10 cellular contexts compared by ENCODE assay signal in the genomic region with DNA sequence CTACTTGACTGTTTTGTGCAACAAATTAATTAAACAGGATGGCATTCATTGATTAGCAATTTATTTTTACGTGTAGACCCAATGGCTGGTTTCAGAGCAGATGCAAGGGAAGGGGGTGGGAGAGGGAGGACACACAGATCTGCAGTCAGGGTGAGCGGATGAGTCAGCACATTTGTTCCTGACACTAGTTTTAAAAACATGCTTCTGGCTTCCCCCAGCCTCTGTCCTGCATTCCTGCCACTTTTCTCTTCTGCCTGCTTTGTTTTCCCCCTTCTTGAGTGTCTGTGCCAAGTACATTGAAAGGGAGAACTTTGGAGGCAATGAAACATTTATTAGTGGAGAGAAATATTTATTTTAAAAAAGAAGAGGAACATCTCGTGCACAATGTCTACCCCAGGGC. TPM values are rescaled to one million over a fixed set of nuclear protein-coding genes. Genes with fewer than 3 reads are reported as not detected.
DNase-seq lines count a peak whose midpoint lies in the region; ATAC-seq and TF ChIP-seq lines count a peak whose summit lies in the region.
"Had no signal": no experiment of that assay in that cellular context is flagged by ENCODE, and none has a peak within 500 bp of the region (broad histone marks: within the 10 kb centered on the region; RNA-seq: fewer than 3 reads in every experiment).

No MANE protein-coding gene starts in this region.

- DNase-seq in AG04450 (ENCODE audit: low read depth, low spot score): peak; percentile 70
- peak; percentile 74 for DNase-seq in MG63
- DNase-seq in cardiac fibroblast (ENCODE audit: low read depth in 2 of 2): peak; percentile 87 to 93
- peak; percentile 88 for DNase-seq in mesenchymal stem cell
- DNase-seq in LoVo (ENCODE audit: low spot score): no peak
- DNase-seq in central memory CD4-positive, alpha-beta T cell: no peak
- no peak for DNase-seq in AML-193 (lab: John Stamatoyannopoulos, UW)
- DNase-seq: GF-D8, heart left ventricle had no signal

- WGBS in mesenchymal stem cell: 7% methylated on average over 2 of the region's 3 CpGs

- H2BK120ac ChIP-seq in mesenchymal stem cell (ENCODE audit: low read depth, low read length): peak overlapping the region; percentile 73

- no peak overlapping the region for H2AFZ ChIP-seq in mesenchymal stem cell (ENCODE audit: low read depth, low read length)

- no peaks in the 10 kb centered on the region for H3K36me3 ChIP-seq in MG63
- peaks cover 8 to 23% of the 10 kb centered on the region in 2 experiments for H3K36me3 ChIP-seq in mesenchymal stem cell (ENCODE audit: control insufficient read depth in 1 of 2, insufficient read depth in 2 of 2, low read depth in 1 of 2, low read length in 2 of 2)

- H3K4me3 ChIP-seq in AG04450 (ENCODE audit: low read depth, low read length) (no peak overlapping the region), MG63 (no peak overlapping the region), cardiac fibroblast (replicated peaks in 1 of 2; ENCODE audit: low read depth in 2 of 2, low read length in 2 of 2) (no peak overlapping the region), mesenchymal stem cell (ENCODE audit: insufficient read depth in 1 of 2, low read depth in 1 of 2, low read length in 2 of 2) (no peak overlapping the region)
- H3K4me3 ChIP-seq: heart left ventricle had no signal

- POLR2A ChIA-PET in AG04450 (lab: Yijun Ruan, JAX): interaction anchor here (1.3 to 1.9 kb wide), 2 partner anchors 28 to 52 kb away, joined by 3 to 5 read pairs; a partner anchor contains a TSS

- ATAC-seq in GM21390 (IDR thresholded peaks at IDR 0.05; ENCODE audit: unreplicated experiment): no peak

- no peak overlapping the region for H3K14ac ChIP-seq in mesenchymal stem cell (ENCODE audit: low read length in 2 of 2)

- no peaks in the 10 kb centered on the region for H3K9me3 ChIP-seq in AG04450 (ENCODE audit: control insufficient read depth, insufficient read depth, low read length)
- H3K9me3 ChIP-seq in MG63: no peaks in the 10 kb centered on the region
- no peaks in the 10 kb centered on the region for H3K9me3 ChIP-seq in mesenchymal stem cell (ENCODE audit: control insufficient read depth, low read length)
- H3K9me3 ChIP-seq: heart left ventricle had no signal

- H3K23ac ChIP-seq in mesenchymal stem cell (ENCODE audit: low read length in 2 of 2): no peak overlapping the region

- H2AK5ac ChIP-seq in mesenchymal stem cell (ENCODE audit: low read length, severe bottlenecking): no peak overlapping the region

- H3K9ac ChIP-seq in mesenchymal stem cell (ENCODE audit: low read length): peak overlapping the region; percentile 24

- no peak overlapping the region for H3K18ac ChIP-seq in mesenchymal stem cell (ENCODE audit: low read depth in 1 of 2, low read length in 2 of 2)

- no peak overlapping the region for H3K4me2 ChIP-seq in mesenchymal stem cell (ENCODE audit: low read length, poor library complexity, severe bottlenecking)

- H3K4me1 ChIP-seq in mesenchymal stem cell (ENCODE audit: control insufficient read depth, insufficient read depth, low read depth, low read length): peaks cover 29% of the 10 kb centered on the region

- CTCF ChIA-PET in AG04450 (lab: Charles Lee): interaction anchor here (0.6 to 1.1 kb wide), 3 partner anchors 192 to 1589 kb away, joined by 3 to 4 read pairs (median 3); no protein-coding TSS in a partner anchor

- H3K79me1 ChIP-seq in mesenchymal stem cell (replicated peaks; ENCODE audit: low read length, poor library complexity, severe bottlenecking): peaks cover 6% of the 10 kb centered on the region

- H4K8ac ChIP-seq in mesenchymal stem cell (ENCODE audit: low read length): no peak overlapping the region

- no peak overlapping the region for H2BK12ac ChIP-seq in mesenchymal stem cell (ENCODE audit: low read length in 2 of 2)

- no peak for TF ChIP-seq CTCF in AG04450 (IDR thresholded peaks at IDR 0.05; ENCODE audit: low read depth, low read length)
- TF ChIP-seq CTCF in cardiac fibroblast (IDR thresholded peaks at IDR 0.05; ENCODE audit: low read depth, low read length): no peak

- no peak overlapping the region for H2BK5ac ChIP-seq in mesenchymal stem cell (ENCODE audit: low read depth, low read length, poor library complexity, severe bottlenecking)

- no peak overlapping the region for H4K91ac ChIP-seq in mesenchymal stem cell (ENCODE audit: low read length)

- H3K27me3 ChIP-seq in AG04450 (ENCODE audit: control insufficient read depth, insufficient read depth, low read length) (no peaks in the 10 kb centered on the region), MG63 (no peaks in the 10 kb centered on the region), mesenchymal stem cell (ENCODE audit: control insufficient read depth in 1 of 2, insufficient read depth in 1 of 2, low read length in 2 of 2) (no peaks in the 10 kb centered on the region)
- H3K27me3 ChIP-seq: heart left ventricle had no signal

- no peak overlapping the region for H3K4ac ChIP-seq in mesenchymal stem cell (ENCODE audit: low read depth in 1 of 2, low read length in 2 of 2)

- no peak overlapping the region for H2BK15ac ChIP-seq in mesenchymal stem cell (ENCODE audit: low read depth, poor library complexity, severe bottlenecking)

- H3K27ac ChIP-seq in AG04450 (ENCODE audit: low read depth, low read length) (peak overlapping the region; percentile 61), mesenchymal stem cell (ENCODE audit: low read length, poor library complexity, severe bottlenecking) (peak overlapping the region; percentile 88)

RNA-seq across cellular contexts. Expression of a gene that starts 52.1 kb away (rescaled TPM):
- polyA plus RNA-seq in AG04450 (2011; rRNA removed): 106 and 114 TPM in 2 replicates
- polyA minus RNA-seq in AG04450 (2011; rRNA and poly(A)+ RNA removed): 127 and 153 TPM in 2 replicates
- total RNA-seq in MG63 (2014; rRNA removed; shearing (Covaris generic); ENCODE audit: low replicate concordance): 3.5 TPM in 1 of 2 replicates, not detected in the other
- polyA plus RNA-seq in mesenchymal stem cell (2013, experiment 1 of 2): 87.1 TPM
- 83.3 TPM for polyA plus RNA-seq in mesenchymal stem cell (2013, experiment 2 of 2)

Comparison
In these comparisons a context has a peak if more than half of its experiments do, and no peak if none do; other contexts are left out.
1. DNase-seq: peak in AG04450 (single experiment), MG63 (single experiment), cardiac fibroblast (2 of 2) and mesenchymal stem cell (single experiment); none in LoVo (single experiment), central memory CD4-positive, alpha-beta T cell (single experiment) and AML-193 (0 of 2).